Comparison of ENCODE assay signal across 16 cellular contexts in genomic region chr16:56316545-56316944, GRCh38.
"Had no signal": no experiment of that assay in that cellular context is flagged by ENCODE, and none has a peak within 500 bp of the region (broad histone marks: within the 10 kb centered on the region; RNA-seq: fewer than 3 reads in every experiment).

No MANE protein-coding gene starts in this region.

- H3K27ac ChIP-seq: body of pancreas, heart left ventricle, thoracic aorta, upper lobe of right lung had no signal

- ATAC-seq: body of pancreas, heart left ventricle, left colon, upper lobe of right lung had no signal

- H3K4me2 ChIP-seq: smooth muscle cell had no signal

- DNase-seq: activated CD4-positive, alpha-beta T cell treated with anti-CD3 and anti-CD28 coated beads, Interleukin-2, amount 10 ng/mL, durations not matched to agents 24 days and 14 days; activated CD4-positive, CD25-positive, alpha-beta regulatory T cell; activated CD8-positive, alpha-beta memory T cell treated with anti-CD3 and anti-CD28 coated beads for 24 hours; activated gamma-delta T cell treated with Interleukin-2 at 50 U/mL for 16 hours; amniotic stem cell; body of pancreas; heart left ventricle; left colon; naive B cell; upper lobe of right lung had no signal

- H3K36me3 ChIP-seq: heart left ventricle, right atrium auricular region, thoracic aorta, upper lobe of right lung had no signal

- H3K27me3 ChIP-seq: body of pancreas, heart left ventricle, right atrium auricular region, upper lobe of right lung had no signal

- H3K9me3 ChIP-seq: body of pancreas, heart left ventricle, right atrium auricular region, thoracic aorta, upper lobe of right lung had no signal

- FAIRE-seq: frontal cortex, TTC549 had no signal

- H3K4me3 ChIP-seq: body of pancreas, heart left ventricle, lung, right atrium auricular region, smooth muscle cell, thoracic aorta, upper lobe of right lung had no signal
